8 cellular contexts compared by ENCODE assay signal in the genomic region with DNA sequence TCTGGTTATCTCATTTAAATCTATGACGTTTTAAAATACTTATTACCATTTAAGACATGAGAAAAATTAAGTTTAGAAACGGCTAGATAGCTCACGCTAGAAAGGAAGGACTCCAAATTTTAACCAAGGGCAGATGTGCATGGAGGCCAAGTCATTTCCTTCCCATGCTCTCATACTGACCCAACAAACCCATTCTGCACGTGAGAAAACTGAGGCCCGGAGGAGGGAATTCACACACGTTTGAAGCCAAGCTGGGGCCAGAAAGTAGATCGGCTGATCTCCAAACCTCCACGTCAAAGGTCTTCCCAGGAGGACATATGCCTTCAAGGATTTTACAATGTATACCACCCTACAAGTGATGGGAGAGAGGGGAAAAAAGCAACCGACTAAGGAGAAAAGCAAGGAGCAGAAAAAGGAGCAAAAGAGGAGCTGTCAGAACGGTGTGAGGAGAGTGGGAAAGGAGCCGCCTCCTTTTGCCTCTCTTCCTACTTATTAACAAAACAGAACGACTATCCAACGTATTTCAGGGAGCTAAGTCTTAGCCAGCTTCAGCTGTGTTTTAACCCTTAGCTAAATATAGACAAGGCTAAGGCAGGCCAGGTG. TPM values are rescaled to one million over a fixed set of nuclear protein-coding genes. Genes with fewer than 3 reads are reported as not detected.
DNase-seq lines count a peak whose midpoint lies in the region; ATAC-seq and TF ChIP-seq lines count a peak whose summit lies in the region.

No MANE protein-coding gene starts in this region.

- CTCF ChIA-PET in CD8-positive, alpha-beta memory T cell (lab: Charles Lee): interaction anchor here (0.9 to 6.7 kb wide), 4 partner anchors 22 to 268 kb away, joined by 3 to 25 read pairs (median 4); no protein-coding TSS in a partner anchor

- H3K27ac ChIP-seq in CD8-positive, alpha-beta memory T cell (ENCODE audit: low read depth, low read length): peak overlapping the region; percentile 84
- peak overlapping the region; percentile 92 for H3K27ac ChIP-seq in endodermal cell (ENCODE audit: low read depth, low read length)

- no peak for DNase-seq in CD8-positive, alpha-beta memory T cell
- peak; percentile 46 for DNase-seq in NCI-H774 (lab: John Stamatoyannopoulos, UW)
- no peak for DNase-seq in endodermal cell
- DNase-seq in natural killer cell treated with Interleukin-12 subunit alpha and Interleukin-12 subunit beta and Interleukin-15 and Interleukin-18, amount 100 ng/mL, for 72 hours (ENCODE audit: low spot score): no peak
- no peak for DNase-seq in GM19240 (ENCODE audit: insufficient read length, low spot score)
- no peak for DNase-seq in DMS114 treated with DMSO at 0.1 percent for 48 hours (lab: John Stamatoyannopoulos, UW; ENCODE audit: unreplicated experiment)

- peaks cover 6 to 33% (median 9%) of the 10 kb centered on the region in 3 donors for H3K36me3 Mint-ChIP-seq in CD8-positive, alpha-beta memory T cell
- peaks cover 20% of the 10 kb centered on the region for H3K36me3 Mint-ChIP-seq in endodermal cell (ENCODE audit: low read depth)
- peaks cover 15% of the 10 kb centered on the region for H3K36me3 Mint-ChIP-seq in natural killer cell treated with Interleukin-12 subunit alpha and Interleukin-12 subunit beta and Interleukin-15 and Interleukin-18, amount 100 ng/mL, for 72 hours

- H3K36me3 ChIP-seq in CD8-positive, alpha-beta memory T cell (ENCODE audit: insufficient read depth, low read length): peaks cover 18% of the 10 kb centered on the region
- peaks cover 19% of the 10 kb centered on the region for H3K36me3 ChIP-seq in endodermal cell (ENCODE audit: control insufficient read depth, insufficient read depth, low read length)

- ATAC-seq in natural killer cell treated with Interleukin-12 subunit alpha and Interleukin-12 subunit beta and Interleukin-15 and Interleukin-18, amount 100 ng/mL, for 72 hours: no peak
- ATAC-seq in HG02610 (IDR thresholded peaks at IDR 0.05; ENCODE audit: unreplicated experiment): no peak
- ATAC-seq in GM21529 (IDR thresholded peaks at IDR 0.05; ENCODE audit: unreplicated experiment): no peak

- no peak for TF ChIP-seq CTCF in endodermal cell (conservative IDR thresholded peaks at IDR 0.05)

- peaks cover 30% of the 10 kb centered on the region for H3K4me1 ChIP-seq in CD8-positive, alpha-beta memory T cell (ENCODE audit: insufficient read depth, low read length)
- H3K4me1 ChIP-seq in endodermal cell (ENCODE audit: control insufficient read depth, insufficient read depth, low read length): no peaks in the 10 kb centered on the region

- WGBS in endodermal cell (ENCODE audit: insufficient coverage in 1 of 2, insufficient read length in 1 of 2), 2 experiments: 66 to 70% methylated on average over 8 to 10 of the region's 13 CpGs

- no peaks in the 10 kb centered on the region for H3K9me3 Mint-ChIP-seq in CD8-positive, alpha-beta memory T cell
- H3K9me3 Mint-ChIP-seq in endodermal cell: no peaks in the 10 kb centered on the region
- no peaks in the 10 kb centered on the region for H3K9me3 Mint-ChIP-seq in natural killer cell treated with Interleukin-12 subunit alpha and Interleukin-12 subunit beta and Interleukin-15 and Interleukin-18, amount 100 ng/mL, for 72 hours

- no peaks in the 10 kb centered on the region for H3K27me3 Mint-ChIP-seq in CD8-positive, alpha-beta memory T cell
- no peaks in the 10 kb centered on the region for H3K27me3 Mint-ChIP-seq in endodermal cell (ENCODE audit: insufficient read depth)
- H3K27me3 Mint-ChIP-seq in natural killer cell treated with Interleukin-12 subunit alpha and Interleukin-12 subunit beta and Interleukin-15 and Interleukin-18, amount 100 ng/mL, for 72 hours: no peaks in the 10 kb centered on the region

- POLR2A ChIA-PET in CD8-positive, alpha-beta memory T cell (lab: Charles Lee): interaction anchor here (0.5 to 3.4 kb wide), 5 partner anchors 21 to 449 kb away, joined by 3 to 23 read pairs (median 4); partner anchors contain the start of genes HNRNPH3 and PBLD

- peak overlapping the region; percentile 92 to 98 (median 96) for H3K27ac Mint-ChIP-seq in CD8-positive, alpha-beta memory T cell
- peak overlapping the region; percentile 95 for H3K27ac Mint-ChIP-seq in endodermal cell
- peak overlapping the region; percentile 82 to 87 for H3K27ac Mint-ChIP-seq in natural killer cell treated with Interleukin-12 subunit alpha and Interleukin-12 subunit beta and Interleukin-15 and Interleukin-18, amount 100 ng/mL, for 72 hours

- peak overlapping the region; percentile 84 to 97 (median 92) for H3K4me3 Mint-ChIP-seq in CD8-positive, alpha-beta memory T cell
- peak overlapping the region; percentile 92 for H3K4me3 Mint-ChIP-seq in endodermal cell
- peak overlapping the region; percentile 91 for H3K4me3 Mint-ChIP-seq in natural killer cell treated with Interleukin-12 subunit alpha and Interleukin-12 subunit beta and Interleukin-15 and Interleukin-18, amount 100 ng/mL, for 72 hours

- H3K4me1 Mint-ChIP-seq in CD8-positive, alpha-beta memory T cell: peaks cover 32 to 39% (median 34%) of the 10 kb centered on the region in 3 donors
- H3K4me1 Mint-ChIP-seq in endodermal cell: peaks cover 10% of the 10 kb centered on the region
- H3K4me1 Mint-ChIP-seq in natural killer cell treated with Interleukin-12 subunit alpha and Interleukin-12 subunit beta and Interleukin-15 and Interleukin-18, amount 100 ng/mL, for 72 hours (ENCODE audit: low read depth in 2 of 2): peaks cover 23 to 30% of the 10 kb centered on the region in 2 donors

- peak overlapping the region; percentile 59 for H3K9ac ChIP-seq in endodermal cell (ENCODE audit: extremely low read depth, low read length, poor library complexity, severe bottlenecking)

- H3K9me3 ChIP-seq in CD8-positive, alpha-beta memory T cell (ENCODE audit: low read length): no peaks in the 10 kb centered on the region
- H3K9me3 ChIP-seq in endodermal cell (ENCODE audit: control insufficient read depth, low read length): no peaks in the 10 kb centered on the region

- peak overlapping the region; percentile 54 for H3K4me3 ChIP-seq in CD8-positive, alpha-beta memory T cell (ENCODE audit: low read length)
- H3K4me3 ChIP-seq in endodermal cell (ENCODE audit: low read length): peak overlapping the region; percentile 82

- H3K27me3 ChIP-seq in CD8-positive, alpha-beta memory T cell (ENCODE audit: insufficient read depth, low read length, poor library complexity, severe bottlenecking): no peaks in the 10 kb centered on the region
- H3K27me3 ChIP-seq in endodermal cell (ENCODE audit: control insufficient read depth, insufficient read depth, low read length, poor library complexity, severe bottlenecking): no peaks in the 10 kb centered on the region

RNA-seq across cellular contexts. Expression of gene SIRT1, which starts 0.6 kb away (rescaled TPM):
- total RNA-seq in CD8-positive, alpha-beta memory T cell: 10 to 100 TPM; 24.8 to 26.5 TPM
- polyA plus RNA-seq in CD8-positive, alpha-beta memory T cell: 20.1 TPM
- total RNA-seq in endodermal cell: 10 to 100 TPM; 30.2 to 36.7 TPM
- polyA plus RNA-seq in endodermal cell (2013, experiment 1 of 2): 29.7 TPM
- polyA plus RNA-seq in endodermal cell (2013, experiment 2 of 2): 26.4 TPM
- 10 to 100 TPM; 15.6 to 23.2 TPM for total RNA-seq in natural killer cell treated with Interleukin-12 subunit alpha and Interleukin-12 subunit beta and Interleukin-15 and Interleukin-18, amount 100 ng/mL, for 72 hours

RNA-seq across cellular contexts. Expression of gene DNAJC12, which starts 45.8 kb away (rescaled TPM):
- total RNA-seq in CD8-positive, alpha-beta memory T cell: 10 to 100 TPM; 12.7 to 12.9 TPM
- polyA plus RNA-seq in CD8-positive, alpha-beta memory T cell: not detected
- under 1 TPM in 1 of 2 donors, not detected in 1; 0.59 TPM for total RNA-seq in endodermal cell
- polyA plus RNA-seq in endodermal cell (2013, experiment 1 of 2): 9.9 TPM
- polyA plus RNA-seq in endodermal cell (2013, experiment 2 of 2): 8.2 TPM
- total RNA-seq in natural killer cell treated with Interleukin-12 subunit alpha and Interleukin-12 subunit beta and Interleukin-15 and Interleukin-18, amount 100 ng/mL, for 72 hours: 1 to 10 TPM in 1 of 2 donors, under 1 TPM in 1; 0.24 to 2.3 TPM

Comparison
In these comparisons a context has a peak if more than half of its experiments do, and no peak if none do; other contexts are left out.
1. RNA of gene DNAJC12, which starts 45.8 kb away (total RNA-seq): 12.7 to 12.9 TPM in CD8-positive, alpha-beta memory T cell; 0.24 to 2.3 TPM in natural killer cell treated with Interleukin-12 subunit alpha and Interleukin-12 subunit beta and Interleukin-15 and Interleukin-18, amount 100 ng/mL, for 72 hours and 0.59 TPM in endodermal cell; every median in the first group is over 4 times any median in the second.
2. Peak in every context shown above with its lines, with median percentiles within 50 percentile points of each other: H3K27ac Mint-ChIP-seq and H3K4me3 Mint-ChIP-seq.